1 cellular context compared by ENCODE assay signal in the genomic region with DNA sequence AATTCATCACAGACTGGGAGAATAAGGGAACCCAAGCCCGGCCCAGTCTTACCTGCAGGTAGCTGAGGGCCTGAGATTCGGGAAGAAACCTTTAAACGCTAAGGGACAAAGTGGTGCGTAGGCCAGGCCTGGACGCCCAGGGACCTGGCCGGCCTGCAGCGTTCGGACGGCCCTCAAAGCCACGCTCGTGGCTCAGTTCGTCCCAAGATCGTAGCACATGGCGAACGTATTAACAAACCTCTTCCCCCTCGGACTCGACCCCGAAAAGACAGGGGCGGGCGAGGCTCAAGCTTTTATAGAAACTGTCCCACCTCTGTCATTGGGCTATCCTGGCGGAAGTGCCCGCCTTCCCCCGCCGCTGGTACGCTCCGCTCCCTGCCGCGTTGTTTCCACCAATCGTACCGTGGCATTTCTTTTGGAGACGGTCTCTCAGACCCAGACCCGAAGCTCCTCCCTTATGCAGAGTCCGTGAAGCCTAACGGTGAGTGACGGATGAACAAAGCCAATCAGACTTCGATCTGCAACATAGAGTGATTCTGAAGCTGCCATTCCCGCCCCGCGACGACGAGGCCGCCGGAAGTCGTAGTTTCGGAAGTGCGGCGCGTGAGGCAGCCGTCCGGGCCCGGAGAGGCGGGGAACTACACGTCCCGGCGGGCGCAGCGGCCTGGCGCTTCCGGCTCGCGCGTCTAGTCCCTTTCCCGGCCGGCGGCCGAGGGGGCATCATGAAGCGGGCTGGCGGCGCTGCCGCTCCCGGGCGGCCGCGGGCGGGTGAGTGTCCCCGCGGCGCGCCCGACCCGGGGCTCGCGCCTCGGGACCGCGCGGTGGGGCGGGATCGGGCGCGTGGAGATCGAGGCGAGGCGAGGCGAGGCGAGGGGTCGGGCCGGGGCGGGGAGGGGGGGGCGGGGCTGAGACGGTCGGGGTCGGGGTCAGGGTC.
TF ChIP-seq lines count a peak whose summit lies in the region.

A gene (plus strand): TSS at position 692 of the 934 bp plus-strand sequence. CDS start 8,139 bp downstream, outside the sequence.

TF ChIP-seq in GM12878, 131 proteins besides CTCF, POLR2A, EP300 and RAD21 (continued from another document and continues in another):
- peak; percentile 19; the same call in 1 of the 2 replicates for TF ChIP-seq NRF1 (conservative IDR thresholded peaks at IDR 0.05; ENCODE audit: low read depth, low read length)
- TF ChIP-seq, protein P1, sequence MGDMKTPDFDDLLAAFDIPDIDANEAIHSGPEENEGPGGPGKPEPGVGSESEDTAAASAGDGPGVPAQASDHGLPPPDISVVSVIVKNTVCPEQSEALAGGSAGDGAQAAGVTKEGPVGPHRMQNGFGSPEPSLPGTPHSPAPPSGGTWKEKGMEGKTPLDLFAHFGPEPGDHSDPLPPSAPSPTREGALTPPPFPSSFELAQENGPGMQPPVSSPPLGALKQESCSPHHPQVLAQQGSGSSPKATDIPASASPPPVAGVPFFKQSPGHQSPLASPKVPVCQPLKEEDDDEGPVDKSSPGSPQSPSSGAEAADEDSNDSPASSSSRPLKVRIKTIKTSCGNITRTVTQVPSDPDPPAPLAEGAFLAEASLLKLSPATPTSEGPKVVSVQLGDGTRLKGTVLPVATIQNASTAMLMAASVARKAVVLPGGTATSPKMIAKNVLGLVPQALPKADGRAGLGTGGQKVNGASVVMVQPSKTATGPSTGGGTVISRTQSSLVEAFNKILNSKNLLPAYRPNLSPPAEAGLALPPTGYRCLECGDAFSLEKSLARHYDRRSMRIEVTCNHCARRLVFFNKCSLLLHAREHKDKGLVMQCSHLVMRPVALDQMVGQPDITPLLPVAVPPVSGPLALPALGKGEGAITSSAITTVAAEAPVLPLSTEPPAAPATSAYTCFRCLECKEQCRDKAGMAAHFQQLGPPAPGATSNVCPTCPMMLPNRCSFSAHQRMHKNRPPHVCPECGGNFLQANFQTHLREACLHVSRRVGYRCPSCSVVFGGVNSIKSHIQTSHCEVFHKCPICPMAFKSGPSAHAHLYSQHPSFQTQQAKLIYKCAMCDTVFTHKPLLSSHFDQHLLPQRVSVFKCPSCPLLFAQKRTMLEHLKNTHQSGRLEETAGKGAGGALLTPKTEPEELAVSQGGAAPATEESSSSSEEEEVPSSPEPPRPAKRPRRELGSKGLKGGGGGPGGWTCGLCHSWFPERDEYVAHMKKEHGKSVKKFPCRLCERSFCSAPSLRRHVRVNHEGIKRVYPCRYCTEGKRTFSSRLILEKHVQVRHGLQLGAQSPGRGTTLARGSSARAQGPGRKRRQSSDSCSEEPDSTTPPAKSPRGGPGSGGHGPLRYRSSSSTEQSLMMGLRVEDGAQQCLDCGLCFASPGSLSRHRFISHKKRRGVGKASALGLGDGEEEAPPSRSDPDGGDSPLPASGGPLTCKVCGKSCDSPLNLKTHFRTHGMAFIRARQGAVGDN (IDR thresholded peaks at IDR 0.05) = peak; percentile 90
- no peak for TF ChIP-seq CREB1 (IDR thresholded peaks at IDR 0.05; ENCODE audit: low read depth)
- TF ChIP-seq CREM (IDR thresholded peaks at IDR 0.05; ENCODE audit: low read depth) = peak; percentile 95
- TF ChIP-seq, protein P2, sequence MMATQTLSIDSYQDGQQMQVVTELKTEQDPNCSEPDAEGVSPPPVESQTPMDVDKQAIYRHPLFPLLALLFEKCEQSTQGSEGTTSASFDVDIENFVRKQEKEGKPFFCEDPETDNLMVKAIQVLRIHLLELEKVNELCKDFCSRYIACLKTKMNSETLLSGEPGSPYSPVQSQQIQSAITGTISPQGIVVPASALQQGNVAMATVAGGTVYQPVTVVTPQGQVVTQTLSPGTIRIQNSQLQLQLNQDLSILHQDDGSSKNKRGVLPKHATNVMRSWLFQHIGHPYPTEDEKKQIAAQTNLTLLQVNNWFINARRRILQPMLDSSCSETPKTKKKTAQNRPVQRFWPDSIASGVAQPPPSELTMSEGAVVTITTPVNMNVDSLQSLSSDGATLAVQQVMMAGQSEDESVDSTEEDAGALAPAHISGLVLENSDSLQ (IDR thresholded peaks at IDR 0.05) = peak; percentile 99
- TF ChIP-seq, protein P3, sequence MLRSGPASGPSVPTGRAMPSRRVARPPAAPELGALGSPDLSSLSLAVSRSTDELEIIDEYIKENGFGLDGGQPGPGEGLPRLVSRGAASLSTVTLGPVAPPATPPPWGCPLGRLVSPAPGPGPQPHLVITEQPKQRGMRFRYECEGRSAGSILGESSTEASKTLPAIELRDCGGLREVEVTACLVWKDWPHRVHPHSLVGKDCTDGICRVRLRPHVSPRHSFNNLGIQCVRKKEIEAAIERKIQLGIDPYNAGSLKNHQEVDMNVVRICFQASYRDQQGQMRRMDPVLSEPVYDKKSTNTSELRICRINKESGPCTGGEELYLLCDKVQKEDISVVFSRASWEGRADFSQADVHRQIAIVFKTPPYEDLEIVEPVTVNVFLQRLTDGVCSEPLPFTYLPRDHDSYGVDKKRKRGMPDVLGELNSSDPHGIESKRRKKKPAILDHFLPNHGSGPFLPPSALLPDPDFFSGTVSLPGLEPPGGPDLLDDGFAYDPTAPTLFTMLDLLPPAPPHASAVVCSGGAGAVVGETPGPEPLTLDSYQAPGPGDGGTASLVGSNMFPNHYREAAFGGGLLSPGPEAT (IDR thresholded peaks at IDR 0.05; ENCODE audit: low read depth) = peak; percentile 40; the same call in 1 of the 2 replicates
- TF ChIP-seq, protein P4, sequence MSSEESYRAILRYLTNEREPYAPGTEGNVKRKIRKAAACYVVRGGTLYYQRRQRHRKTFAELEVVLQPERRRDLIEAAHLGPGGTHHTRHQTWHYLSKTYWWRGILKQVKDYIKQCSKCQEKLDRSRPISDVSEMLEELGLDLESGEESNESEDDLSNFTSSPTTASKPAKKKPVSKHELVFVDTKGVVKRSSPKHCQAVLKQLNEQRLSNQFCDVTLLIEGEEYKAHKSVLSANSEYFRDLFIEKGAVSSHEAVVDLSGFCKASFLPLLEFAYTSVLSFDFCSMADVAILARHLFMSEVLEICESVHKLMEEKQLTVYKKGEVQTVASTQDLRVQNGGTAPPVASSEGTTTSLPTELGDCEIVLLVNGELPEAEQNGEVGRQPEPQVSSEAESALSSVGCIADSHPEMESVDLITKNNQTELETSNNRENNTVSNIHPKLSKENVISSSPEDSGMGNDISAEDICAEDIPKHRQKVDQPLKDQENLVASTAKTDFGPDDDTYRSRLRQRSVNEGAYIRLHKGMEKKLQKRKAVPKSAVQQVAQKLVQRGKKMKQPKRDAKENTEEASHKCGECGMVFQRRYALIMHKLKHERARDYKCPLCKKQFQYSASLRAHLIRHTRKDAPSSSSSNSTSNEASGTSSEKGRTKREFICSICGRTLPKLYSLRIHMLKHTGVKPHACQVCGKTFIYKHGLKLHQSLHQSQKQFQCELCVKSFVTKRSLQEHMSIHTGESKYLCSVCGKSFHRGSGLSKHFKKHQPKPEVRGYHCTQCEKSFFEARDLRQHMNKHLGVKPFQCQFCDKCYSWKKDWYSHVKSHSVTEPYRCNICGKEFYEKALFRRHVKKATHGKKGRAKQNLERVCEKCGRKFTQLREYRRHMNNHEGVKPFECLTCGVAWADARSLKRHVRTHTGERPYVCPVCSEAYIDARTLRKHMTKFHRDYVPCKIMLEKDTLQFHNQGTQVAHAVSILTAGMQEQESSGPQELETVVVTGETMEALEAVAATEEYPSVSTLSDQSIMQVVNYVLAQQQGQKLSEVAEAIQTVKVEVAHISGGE (CRISPR knock-in tag; IDR thresholded peaks at IDR 0.05) = 0 out of 2 replicates have a peak, but pooled peaks have one; percentile 44
- TF ChIP-seq BACH1 (IDR thresholded peaks at IDR 0.05; ENCODE audit: borderline replicate concordance) = peak; percentile 85
- TF ChIP-seq ZNF207 (IDR thresholded peaks at IDR 0.05; ENCODE audit: borderline replicate concordance) = peak; percentile 90
- TF ChIP-seq SPI1 (IDR thresholded peaks at IDR 0.05; ENCODE audit: borderline replicate concordance, insufficient read depth, low read depth, low read length) = peak; percentile 39; the same call in 1 of the 2 replicates
- TF ChIP-seq GATAD2B (conservative IDR thresholded peaks at IDR 0.05; ENCODE audit: low read depth) = peak; percentile 44
- peak; percentile 56 for TF ChIP-seq NR2F1 (conservative IDR thresholded peaks at IDR 0.05)
- no peak for TF ChIP-seq MEF2B (IDR thresholded peaks at IDR 0.05; ENCODE audit: partially characterized antibody, poor library complexity, severe bottlenecking)
- no peak for TF ChIP-seq STAT3 (IDR thresholded peaks at IDR 0.05; ENCODE audit: low read depth, low read length)
- TF ChIP-seq PML (IDR thresholded peaks at IDR 0.05; ENCODE audit: low read length) = no peak
- TF ChIP-seq HCFC1 (IDR thresholded peaks at IDR 0.05; ENCODE audit: low read length) = peak; percentile 98
- TF ChIP-seq HDGF (IDR thresholded peaks at IDR 0.05) = peak; percentile 70; the same call in 1 of the 2 replicates
- peak; percentile 93 for TF ChIP-seq DPF2 (IDR thresholded peaks at IDR 0.05)
- peak; percentile 65 for TF ChIP-seq ESRRA (IDR thresholded peaks at IDR 0.05; ENCODE audit: low read length)
- TF ChIP-seq, protein P5, sequence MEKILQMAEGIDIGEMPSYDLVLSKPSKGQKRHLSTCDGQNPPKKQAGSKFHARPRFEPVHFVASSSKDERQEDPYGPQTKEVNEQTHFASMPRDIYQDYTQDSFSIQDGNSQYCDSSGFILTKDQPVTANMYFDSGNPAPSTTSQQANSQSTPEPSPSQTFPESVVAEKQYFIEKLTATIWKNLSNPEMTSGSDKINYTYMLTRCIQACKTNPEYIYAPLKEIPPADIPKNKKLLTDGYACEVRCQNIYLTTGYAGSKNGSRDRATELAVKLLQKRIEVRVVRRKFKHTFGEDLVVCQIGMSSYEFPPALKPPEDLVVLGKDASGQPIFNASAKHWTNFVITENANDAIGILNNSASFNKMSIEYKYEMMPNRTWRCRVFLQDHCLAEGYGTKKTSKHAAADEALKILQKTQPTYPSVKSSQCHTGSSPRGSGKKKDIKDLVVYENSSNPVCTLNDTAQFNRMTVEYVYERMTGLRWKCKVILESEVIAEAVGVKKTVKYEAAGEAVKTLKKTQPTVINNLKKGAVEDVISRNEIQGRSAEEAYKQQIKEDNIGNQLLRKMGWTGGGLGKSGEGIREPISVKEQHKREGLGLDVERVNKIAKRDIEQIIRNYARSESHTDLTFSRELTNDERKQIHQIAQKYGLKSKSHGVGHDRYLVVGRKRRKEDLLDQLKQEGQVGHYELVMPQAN (conservative IDR thresholded peaks at IDR 0.05) = peak; percentile 94
- no peak for TF ChIP-seq ZNF217 (IDR thresholded peaks at IDR 0.05)
- TF ChIP-seq CBX5 (IDR thresholded peaks at IDR 0.05; ENCODE audit: low read depth) = no peak
- TF ChIP-seq SMAD5 (IDR thresholded peaks at IDR 0.05; ENCODE audit: low read depth) = peak; percentile 99
- TF ChIP-seq TBL1XR1 (IDR thresholded peaks at IDR 0.05; ENCODE audit: low read depth, low read length) = no peak
- peak; percentile 100 for TF ChIP-seq POLR2AphosphoS5 (IDR thresholded peaks at IDR 0.05; ENCODE audit: low read length)
- TF ChIP-seq, protein P6, sequence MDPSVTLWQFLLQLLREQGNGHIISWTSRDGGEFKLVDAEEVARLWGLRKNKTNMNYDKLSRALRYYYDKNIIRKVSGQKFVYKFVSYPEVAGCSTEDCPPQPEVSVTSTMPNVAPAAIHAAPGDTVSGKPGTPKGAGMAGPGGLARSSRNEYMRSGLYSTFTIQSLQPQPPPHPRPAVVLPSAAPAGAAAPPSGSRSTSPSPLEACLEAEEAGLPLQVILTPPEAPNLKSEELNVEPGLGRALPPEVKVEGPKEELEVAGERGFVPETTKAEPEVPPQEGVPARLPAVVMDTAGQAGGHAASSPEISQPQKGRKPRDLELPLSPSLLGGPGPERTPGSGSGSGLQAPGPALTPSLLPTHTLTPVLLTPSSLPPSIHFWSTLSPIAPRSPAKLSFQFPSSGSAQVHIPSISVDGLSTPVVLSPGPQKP (IDR thresholded peaks at IDR 0.05; ENCODE audit: low read depth, low read length) = peak; percentile 95
- 0 out of 2 replicates have a peak, but pooled peaks have one; percentile 25 for TF ChIP-seq BCL11A (IDR thresholded peaks at IDR 0.05; ENCODE audit: low read depth, low read length)
- TF ChIP-seq KAT2A (conservative IDR thresholded peaks at IDR 0.05; ENCODE audit: control insufficient read depth, low read depth, low read length) = no peak
- peak; percentile 99 for TF ChIP-seq TAF1 (IDR thresholded peaks at IDR 0.05; ENCODE audit: borderline replicate concordance, low read depth, low read length)
- TF ChIP-seq PAX5 (IDR thresholded peaks at IDR 0.05; ENCODE audit: borderline replicate concordance, low read depth, low read length) = peak; percentile 66; the same call in 1 of the 2 replicates
- peak; percentile 98 for TF ChIP-seq IKZF1 (conservative IDR thresholded peaks at IDR 0.05)
- TF ChIP-seq WRNIP1 (IDR thresholded peaks at IDR 0.05; ENCODE audit: borderline replicate concordance, low read depth, low read length) = no peak; the same call in 1 of the 2 replicates
- TF ChIP-seq GABPA (IDR thresholded peaks at IDR 0.05; ENCODE audit: low read depth) = no peak
- no peak for TF ChIP-seq FOXM1 (IDR thresholded peaks at IDR 0.05; ENCODE audit: low read depth, low read length)
- peak; percentile 95 for TF ChIP-seq SP1 (IDR thresholded peaks at IDR 0.05; ENCODE audit: low read depth, low read length)
- TF ChIP-seq CBX3 (IDR thresholded peaks at IDR 0.05; ENCODE audit: borderline replicate concordance, low read depth) = no peak
- TF ChIP-seq, protein P7, sequence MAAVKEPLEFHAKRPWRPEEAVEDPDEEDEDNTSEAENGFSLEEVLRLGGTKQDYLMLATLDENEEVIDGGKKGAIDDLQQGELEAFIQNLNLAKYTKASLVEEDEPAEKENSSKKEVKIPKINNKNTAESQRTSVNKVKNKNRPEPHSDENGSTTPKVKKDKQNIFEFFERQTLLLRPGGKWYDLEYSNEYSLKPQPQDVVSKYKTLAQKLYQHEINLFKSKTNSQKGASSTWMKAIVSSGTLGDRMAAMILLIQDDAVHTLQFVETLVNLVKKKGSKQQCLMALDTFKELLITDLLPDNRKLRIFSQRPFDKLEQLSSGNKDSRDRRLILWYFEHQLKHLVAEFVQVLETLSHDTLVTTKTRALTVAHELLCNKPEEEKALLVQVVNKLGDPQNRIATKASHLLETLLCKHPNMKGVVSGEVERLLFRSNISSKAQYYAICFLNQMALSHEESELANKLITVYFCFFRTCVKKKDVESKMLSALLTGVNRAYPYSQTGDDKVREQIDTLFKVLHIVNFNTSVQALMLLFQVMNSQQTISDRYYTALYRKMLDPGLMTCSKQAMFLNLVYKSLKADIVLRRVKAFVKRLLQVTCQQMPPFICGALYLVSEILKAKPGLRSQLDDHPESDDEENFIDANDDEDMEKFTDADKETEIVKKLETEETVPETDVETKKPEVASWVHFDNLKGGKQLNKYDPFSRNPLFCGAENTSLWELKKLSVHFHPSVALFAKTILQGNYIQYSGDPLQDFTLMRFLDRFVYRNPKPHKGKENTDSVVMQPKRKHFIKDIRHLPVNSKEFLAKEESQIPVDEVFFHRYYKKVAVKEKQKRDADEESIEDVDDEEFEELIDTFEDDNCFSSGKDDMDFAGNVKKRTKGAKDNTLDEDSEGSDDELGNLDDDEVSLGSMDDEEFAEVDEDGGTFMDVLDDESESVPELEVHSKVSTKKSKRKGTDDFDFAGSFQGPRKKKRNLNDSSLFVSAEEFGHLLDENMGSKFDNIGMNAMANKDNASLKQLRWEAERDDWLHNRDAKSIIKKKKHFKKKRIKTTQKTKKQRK (IDR thresholded peaks at IDR 0.05; ENCODE audit: low read depth, low read length) = peak; percentile 67; the same call in 1 of the 2 replicates
- TF ChIP-seq LARP7 (IDR thresholded peaks at IDR 0.05) = peak; percentile 40
- TF ChIP-seq YBX1 (IDR thresholded peaks at IDR 0.05) = no peak
